ENCODE assay signal across 9 cellular contexts in genomic region chr12:124919646-124920352, GRCh38. TPM values are rescaled to one million over a fixed set of nuclear protein-coding genes. Genes with fewer than 3 reads are reported as not detected.
DNase-seq lines count a peak whose midpoint lies in the region; ATAC-seq, FAIRE-seq and TF ChIP-seq lines count a peak whose summit lies in the region.
"Had no signal": no experiment of that assay in that cellular context is flagged by ENCODE, and none has a peak within 500 bp of the region (broad histone marks: within the 10 kb centered on the region; RNA-seq: fewer than 3 reads in every experiment).

No MANE protein-coding gene starts in this region.

- H3K4me1 ChIP-seq in small intestine (ENCODE audit: control insufficient read depth in 2 of 2, insufficient read depth in 1 of 2, low read depth in 1 of 2, low read length in 1 of 2), result peaks cover 2 to 11% of the 10 kb centered on the region in 2 donors

- ATAC-seq in activated CD4-positive, CD25-positive, alpha-beta regulatory T cell treated with anti-CD3 and anti-CD28 coated beads, Interleukin-2, amount 50 U/mL, for 24 hours, result peak; percentile 17 to 19
- peak; percentile 2 for ATAC-seq in activated CD8-positive, alpha-beta T cell treated with anti-CD3 and anti-CD28 coated beads for 36 hours

- no peak for FAIRE-seq in small intestine (lab: Jason Lieb, UNC)
- FAIRE-seq: A204.1 had no signal

- no peaks in the 10 kb centered on the region for H3K9me3 Mint-ChIP-seq in activated CD8-positive, alpha-beta T cell treated with anti-CD3 and anti-CD28 coated beads for 36 hours
- H3K9me3 Mint-ChIP-seq in glutamatergic neuron (ENCODE audit: unreplicated experiment), result peaks cover 21% of the 10 kb centered on the region

- WGBS in small intestine, 3 donors, result 7 to 45% (median 23%) methylated on average over 15 of the region's 15 CpGs

- H3K4me1 Mint-ChIP-seq in activated CD8-positive, alpha-beta T cell treated with anti-CD3 and anti-CD28 coated beads for 36 hours (ENCODE audit: low read depth), result peaks cover 80% of the 10 kb centered on the region
- peaks cover 44% of the 10 kb centered on the region for H3K4me1 Mint-ChIP-seq in glutamatergic neuron (ENCODE audit: low read depth, unreplicated experiment)

- H3K4me3 ChIP-seq in small intestine (ENCODE audit: low read depth in 1 of 2, low read length in 2 of 2), result no peak overlapping the region

- TF ChIP-seq CTCF in activated CD8-positive, alpha-beta T cell treated with anti-CD3 and anti-CD28 coated beads for 36 hours (IDR thresholded peaks at IDR 0.05), result no peak
- TF ChIP-seq CTCF in glutamatergic neuron (IDR thresholded peaks at IDR 0.05; ENCODE audit: partially characterized antibody, unreplicated experiment), result no peak

- no peak for DNase-seq in activated CD4-positive, CD25-positive, alpha-beta regulatory T cell treated with anti-CD3 and anti-CD28 coated beads, Interleukin-2, amount 50 U/mL, for 72 hours
- DNase-seq in activated CD8-positive, alpha-beta T cell treated with anti-CD3 and anti-CD28 coated beads for 36 hours, result peak; percentile 79
- DNase-seq in glutamatergic neuron (no peak), small intestine (peak; percentile 85), DMS53 treated with DMSO at 0.1 percent for 48 hours (lab: John Stamatoyannopoulos, UW; ENCODE audit: unreplicated experiment) (no peak), NK-92 (lab: John Stamatoyannopoulos, UW; ENCODE audit: unreplicated experiment) (no peak), NCI-H1105 (lab: John Stamatoyannopoulos, UW) (no peak)

- POLR2A ChIA-PET in activated CD8-positive, alpha-beta T cell treated with anti-CD3 and anti-CD28 coated beads for 36 hours (lab: Charles Lee), result interaction anchor here (1.1 to 12.7 kb wide), 6 partner anchors 8 to 74 kb away, joined by 4 to 256 read pairs (median 16); partner anchors contain the start of gene BRI3BP

- H3K27ac ChIP-seq in small intestine (ENCODE audit: low read depth in 1 of 2, low read length in 1 of 2), result peak overlapping the region; percentile 75 to 100

- H3K27ac Mint-ChIP-seq in activated CD8-positive, alpha-beta T cell treated with anti-CD3 and anti-CD28 coated beads for 36 hours, result peak overlapping the region; percentile 100
- peak overlapping the region; percentile 78 for H3K27ac Mint-ChIP-seq in glutamatergic neuron (ENCODE audit: unreplicated experiment)

- peak overlapping the region; percentile 70 for H3K4me3 Mint-ChIP-seq in activated CD8-positive, alpha-beta T cell treated with anti-CD3 and anti-CD28 coated beads for 36 hours
- peak overlapping the region; percentile 83 for H3K4me3 Mint-ChIP-seq in glutamatergic neuron (ENCODE audit: unreplicated experiment)

- intact Hi-C loops in activated CD8-positive, alpha-beta T cell treated with anti-CD3 and anti-CD28 coated beads for 36 hours (cut with micrococcal nuclease), result loop anchor here (2.0 to 5.0 kb wide), 2 partner anchors 19 to 73 kb away; partner anchors contain the start of gene BRI3BP

- H3K9me3 ChIP-seq in small intestine (ENCODE audit: control insufficient read depth, low read depth), result no peaks in the 10 kb centered on the region

- no peaks in the 10 kb centered on the region for H3K36me3 ChIP-seq in small intestine (ENCODE audit: control insufficient read depth in 2 of 2, insufficient read depth in 2 of 2, low read length in 2 of 2)

- CTCF ChIA-PET in activated CD8-positive, alpha-beta T cell treated with anti-CD3 and anti-CD28 coated beads for 36 hours (lab: Charles Lee), result interaction anchor here (1.1 to 12.2 kb wide), 5 partner anchors 9 to 20 kb away, joined by 3 to 183 read pairs (median 4); no protein-coding TSS in a partner anchor

- H3K27me3 Mint-ChIP-seq in activated CD8-positive, alpha-beta T cell treated with anti-CD3 and anti-CD28 coated beads for 36 hours, result no peaks in the 10 kb centered on the region
- H3K27me3 Mint-ChIP-seq in glutamatergic neuron (ENCODE audit: unreplicated experiment), result peaks cover 16% of the 10 kb centered on the region

- H3K36me3 Mint-ChIP-seq in activated CD8-positive, alpha-beta T cell treated with anti-CD3 and anti-CD28 coated beads for 36 hours (ENCODE audit: low read depth), result peaks cover 5% of the 10 kb centered on the region
- no peaks in the 10 kb centered on the region for H3K36me3 Mint-ChIP-seq in glutamatergic neuron (ENCODE audit: unreplicated experiment)

- no peaks in the 10 kb centered on the region for H3K27me3 ChIP-seq in small intestine (ENCODE audit: control insufficient read depth in 2 of 2, insufficient read depth in 2 of 2, low read length in 2 of 2)

RNA-seq across cellular contexts. Expression of gene UBC, which starts 5.3 kb away (rescaled TPM):
- 1,000 to 10,000 TPM in 1 of 2 experiments, 100 to 1,000 TPM in 1; 963 to 1,010 TPM for total RNA-seq in activated CD8-positive, alpha-beta T cell treated with anti-CD3 and anti-CD28 coated beads for 36 hours
- total RNA-seq in glutamatergic neuron (ENCODE audit: unreplicated experiment), result 966 TPM
- polyA plus RNA-seq in small intestine, result 1,000 to 10,000 TPM in 2 of 3 donors, 100 to 1,000 TPM in 1; 806 to 1,948 (median 1,527) TPM

RNA-seq across cellular contexts. Expression of gene SCARB1, which starts 56.1 kb away (rescaled TPM):
- 10 to 100 TPM; 36.2 to 38.1 TPM for total RNA-seq in activated CD8-positive, alpha-beta T cell treated with anti-CD3 and anti-CD28 coated beads for 36 hours
- total RNA-seq in glutamatergic neuron (ENCODE audit: unreplicated experiment), result 25.1 TPM
- polyA plus RNA-seq in small intestine, result 100 to 1,000 TPM in 2 of 3 donors, 10 to 100 TPM in 1; 41.9 to 230 (median 181) TPM

Comparison
In these comparisons a context has a peak if more than half of its experiments do, and no peak if none do; other contexts are left out.
1. DNase-seq: peak in activated CD8-positive, alpha-beta T cell treated with anti-CD3 and anti-CD28 coated beads for 36 hours (single experiment) and small intestine (single experiment); none in activated CD4-positive, CD25-positive, alpha-beta regulatory T cell treated with anti-CD3 and anti-CD28 coated beads, Interleukin-2, amount 50 U/mL, for 72 hours (single experiment), glutamatergic neuron (single experiment), DMS53 treated with DMSO at 0.1 percent for 48 hours (single experiment), NK-92 (single experiment) and NCI-H1105 (single experiment).